In genomic region chr1:224435999-224436398, GRCh38 we compare ENCODE assay signal across 8 cellular contexts. TPM values are rescaled to one million over a fixed set of nuclear protein-coding genes. Genes with fewer than 3 reads are reported as not detected.
DNase-seq lines count a peak whose midpoint lies in the region; ATAC-seq lines count a peak whose summit lies in the region.

No MANE protein-coding gene starts in this region.

- no peaks in the 10 kb centered on the region for H3K9me3 Mint-ChIP-seq in stimulated activated naive CD8-positive, alpha-beta T cell treated with anti-CD3 and anti-CD28 coated beads, Interleukin-15, Interleukin-2, amounts not matched to agents 100 ng/mL and 50 ng/mL, for 24 hours
- H3K9me3 Mint-ChIP-seq in activated naive CD8-positive, alpha-beta T cell treated with anti-CD3 and anti-CD28 coated beads for 36 hours, result no peaks in the 10 kb centered on the region

- no peak overlapping the region for H2BK15ac ChIP-seq in mesenchymal stem cell (ENCODE audit: low read depth, poor library complexity, severe bottlenecking)

- peaks cover 27% of the 10 kb centered on the region for H3K36me3 Mint-ChIP-seq in stimulated activated naive CD8-positive, alpha-beta T cell treated with anti-CD3 and anti-CD28 coated beads, Interleukin-15, Interleukin-2, amounts not matched to agents 100 ng/mL and 50 ng/mL, for 24 hours (ENCODE audit: low read depth)
- peaks cover 18% of the 10 kb centered on the region for H3K36me3 Mint-ChIP-seq in activated naive CD8-positive, alpha-beta T cell treated with anti-CD3 and anti-CD28 coated beads for 36 hours

- H4K91ac ChIP-seq in mesenchymal stem cell (ENCODE audit: low read length), result no peak overlapping the region

- H3K4me3 Mint-ChIP-seq in stimulated activated naive CD8-positive, alpha-beta T cell treated with anti-CD3 and anti-CD28 coated beads, Interleukin-15, Interleukin-2, amounts not matched to agents 100 ng/mL and 50 ng/mL, for 24 hours, result peak overlapping the region; percentile 98
- peak overlapping the region; percentile 90 for H3K4me3 Mint-ChIP-seq in activated naive CD8-positive, alpha-beta T cell treated with anti-CD3 and anti-CD28 coated beads for 36 hours

- H3K9ac ChIP-seq in mesenchymal stem cell (ENCODE audit: low read length), result peak overlapping the region; percentile 97

- H3K27ac Mint-ChIP-seq in stimulated activated naive CD8-positive, alpha-beta T cell treated with anti-CD3 and anti-CD28 coated beads, Interleukin-15, Interleukin-2, amounts not matched to agents 100 ng/mL and 50 ng/mL, for 24 hours, result peak overlapping the region; percentile 98
- peak overlapping the region; percentile 95 for H3K27ac Mint-ChIP-seq in activated naive CD8-positive, alpha-beta T cell treated with anti-CD3 and anti-CD28 coated beads for 36 hours

- H3K18ac ChIP-seq in mesenchymal stem cell (ENCODE audit: low read depth in 1 of 2, low read length in 2 of 2), result no peak overlapping the region

- peak overlapping the region; percentile 3 for H3K4me2 ChIP-seq in mesenchymal stem cell (ENCODE audit: low read length, poor library complexity, severe bottlenecking)

- peaks cover 7% of the 10 kb centered on the region for H3K4me1 ChIP-seq in mesenchymal stem cell (ENCODE audit: control insufficient read depth, insufficient read depth, low read depth, low read length)

- no peak overlapping the region for H2BK12ac ChIP-seq in mesenchymal stem cell (ENCODE audit: low read length in 2 of 2)

- WGBS in mesenchymal stem cell, result 60% methylated on average over 1 of the region's 1 CpG

- no peak overlapping the region for H3K23ac ChIP-seq in mesenchymal stem cell (ENCODE audit: low read length in 2 of 2)

- H3K4me3 ChIP-seq in mesenchymal stem cell (ENCODE audit: insufficient read depth in 1 of 2, low read depth in 1 of 2, low read length in 2 of 2), result peak overlapping the region in 1 of 2 experiments; percentile 96

- no peak overlapping the region for H2BK5ac ChIP-seq in mesenchymal stem cell (ENCODE audit: low read depth, low read length, poor library complexity, severe bottlenecking)

- H3K4ac ChIP-seq in mesenchymal stem cell (ENCODE audit: low read depth in 1 of 2, low read length in 2 of 2), result no peak overlapping the region

- no peaks in the 10 kb centered on the region for H3K27me3 Mint-ChIP-seq in stimulated activated naive CD8-positive, alpha-beta T cell treated with anti-CD3 and anti-CD28 coated beads, Interleukin-15, Interleukin-2, amounts not matched to agents 100 ng/mL and 50 ng/mL, for 24 hours
- no peaks in the 10 kb centered on the region for H3K27me3 Mint-ChIP-seq in activated naive CD8-positive, alpha-beta T cell treated with anti-CD3 and anti-CD28 coated beads for 36 hours

- no peak for ATAC-seq in stimulated activated naive CD8-positive, alpha-beta T cell treated with anti-CD3 and anti-CD28 coated beads, Interleukin-15, Interleukin-2, amounts not matched to agents 100 U/mL and 50 U/mL, for 24 hours

- H3K14ac ChIP-seq in mesenchymal stem cell (ENCODE audit: low read length in 2 of 2), result no peak overlapping the region

- DNase-seq in stimulated activated naive CD8-positive, alpha-beta T cell treated with anti-CD3 and anti-CD28 coated beads, Interleukin-15, Interleukin-2, amounts not matched to agents 100 U/mL and 50 U/mL, for 24 hours, result no peak
- DNase-seq in activated naive CD8-positive, alpha-beta T cell treated with anti-CD3 and anti-CD28 coated beads for 36 hours, result no peak
- no peak for DNase-seq in mesenchymal stem cell
- DNase-seq in iPS-NIHi11 (ENCODE audit: low spot score), result no peak
- DNase-seq in NK-92 treated with Interleukin-12 subunit alpha and Interleukin-12 subunit beta, amount 100 ng/mL, for 24 hours (lab: John Stamatoyannopoulos, UW), result no peak
- no peak for DNase-seq in NOMO-1 (lab: John Stamatoyannopoulos, UW; ENCODE audit: unreplicated experiment in 2 of 2)
- DNase-seq in CD1c-positive myeloid dendritic cell (ENCODE audit: extremely low spot score), result no peak

- peaks cover 9% of the 10 kb centered on the region for H3K79me1 ChIP-seq in mesenchymal stem cell (replicated peaks; ENCODE audit: low read length, poor library complexity, severe bottlenecking)

- no peaks in the 10 kb centered on the region for H3K9me3 ChIP-seq in mesenchymal stem cell (ENCODE audit: control insufficient read depth, low read length)

- H3K27me3 ChIP-seq in mesenchymal stem cell (ENCODE audit: control insufficient read depth in 1 of 2, insufficient read depth in 1 of 2, low read length in 2 of 2), result no peaks in the 10 kb centered on the region

- H2AFZ ChIP-seq in mesenchymal stem cell (ENCODE audit: low read depth, low read length), result no peak overlapping the region

- H2BK120ac ChIP-seq in mesenchymal stem cell (ENCODE audit: low read depth, low read length), result no peak overlapping the region

- H2AK5ac ChIP-seq in mesenchymal stem cell (ENCODE audit: low read length, severe bottlenecking), result no peak overlapping the region

- no peak overlapping the region for H4K8ac ChIP-seq in mesenchymal stem cell (ENCODE audit: low read length)

- no peak overlapping the region for H3K27ac ChIP-seq in mesenchymal stem cell (ENCODE audit: low read length, poor library complexity, severe bottlenecking)

- peaks cover 49% of the 10 kb centered on the region for H3K4me1 Mint-ChIP-seq in stimulated activated naive CD8-positive, alpha-beta T cell treated with anti-CD3 and anti-CD28 coated beads, Interleukin-15, Interleukin-2, amounts not matched to agents 100 ng/mL and 50 ng/mL, for 24 hours (ENCODE audit: low read depth)
- H3K4me1 Mint-ChIP-seq in activated naive CD8-positive, alpha-beta T cell treated with anti-CD3 and anti-CD28 coated beads for 36 hours, result peaks cover 33% of the 10 kb centered on the region

- H3K36me3 ChIP-seq in mesenchymal stem cell (ENCODE audit: control insufficient read depth in 1 of 2, insufficient read depth in 2 of 2, low read depth in 1 of 2, low read length in 2 of 2), result peaks cover 4 to 21% of the 10 kb centered on the region in 2 experiments

RNA-seq across cellular contexts. Expression of gene WDR26, which starts 1.4 kb away (rescaled TPM):
- 10 to 100 TPM; 61.4 to 62.3 TPM for total RNA-seq in activated naive CD8-positive, alpha-beta T cell treated with anti-CD3 and anti-CD28 coated beads for 36 hours
- polyA plus RNA-seq in mesenchymal stem cell (2013, experiment 1 of 2), result 71.2 TPM
- 67.9 TPM for polyA plus RNA-seq in mesenchymal stem cell (2013, experiment 2 of 2)
